1 cellular context compared by ENCODE assay signal in genomic region chr7:14833707-14834106, GRCh38.
A peak's percentile ranks its signal among the peaks of the same experiment; 100 is the strongest.
TF ChIP-seq lines count a peak whose summit lies in the region.

No MANE protein-coding gene starts in this region.

TF ChIP-seq in SK-N-SH, 30 proteins besides CTCF, POLR2A, EP300 and RAD21 (continued from another document):
- TF ChIP-seq MEF2A (IDR thresholded peaks at IDR 0.05; ENCODE audit: borderline replicate concordance, low read depth) (no peak), GATA2 (CRISPR knock-in tag; IDR thresholded peaks at IDR 0.05) (no peak), TAF1 (IDR thresholded peaks at IDR 0.05; ENCODE audit: borderline replicate concordance, low read depth, low read length) (0 out of 2 replicates have a peak, but pooled peaks have one; percentile 21), RFX5 (IDR thresholded peaks at IDR 0.05; ENCODE audit: low read length) (no peak), IRF3 (IDR thresholded peaks at IDR 0.05; ENCODE audit: low read depth, low read length) (no peak), CHD2 (IDR thresholded peaks at IDR 0.05; ENCODE audit: low read length, partially characterized antibody) (no peak), FOXM1 (IDR thresholded peaks at IDR 0.05; ENCODE audit: low read depth) (no peak), RCOR1 (IDR thresholded peaks at IDR 0.05; ENCODE audit: low read length) (no peak), GABPA (IDR thresholded peaks at IDR 0.05; ENCODE audit: low read depth) (no peak), MXI1 (IDR thresholded peaks at IDR 0.05; ENCODE audit: low read depth, low read length) (no peak), USF2 (IDR thresholded peaks at IDR 0.05; ENCODE audit: borderline replicate concordance, low read depth, low read length) (no peak), FOSL2 (IDR thresholded peaks at IDR 0.05; ENCODE audit: borderline replicate concordance, low read depth) (peak; percentile 76), USF1 (IDR thresholded peaks at IDR 0.05; ENCODE audit: borderline replicate concordance, low read depth) (no peak)
